In the genomic region with DNA sequence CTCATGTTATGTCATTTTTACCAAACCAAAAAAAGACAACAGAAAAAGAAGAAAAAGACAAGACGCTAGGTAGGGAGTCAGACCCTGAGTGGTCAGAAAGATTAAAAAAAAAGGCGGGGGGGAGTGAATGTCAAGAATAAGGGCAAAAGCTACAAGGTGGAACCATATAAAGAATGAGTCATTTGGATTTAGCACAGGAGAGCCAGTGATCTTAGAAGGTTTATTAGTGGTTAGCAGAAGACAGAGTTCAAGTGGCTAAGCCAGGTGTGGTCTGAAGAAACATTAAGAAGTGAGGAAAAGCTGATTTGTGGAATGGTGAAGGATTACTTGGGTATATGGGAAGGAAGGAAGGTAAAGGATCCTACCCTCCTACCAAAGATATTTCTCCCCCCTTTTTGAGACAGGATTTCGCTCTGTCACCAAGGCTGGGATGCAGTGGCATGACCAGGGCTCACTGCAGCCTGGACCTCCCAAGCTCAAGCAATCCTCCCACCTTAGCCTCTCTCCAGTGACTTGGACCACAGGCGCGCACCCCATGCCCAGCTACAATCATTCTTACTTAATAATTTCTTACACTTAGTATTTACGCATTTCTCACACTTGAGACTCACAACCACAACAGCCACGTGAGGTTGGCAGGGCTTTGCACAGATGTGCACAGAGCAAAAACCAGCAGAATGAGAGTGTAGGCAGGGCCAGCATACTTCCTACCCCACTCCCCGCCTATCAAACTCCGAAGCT, we compare ENCODE assay signal across 1 cellular context.
TF ChIP-seq lines count a peak whose summit lies in the region.

No MANE protein-coding gene starts in this region.

TF ChIP-seq in WTC11, 78 proteins besides CTCF, POLR2A, EP300 and RAD21:
- no peak for TF ChIP-seq JUN (CRISPR knock-in tag; IDR thresholded peaks at IDR 0.05)
- TF ChIP-seq ZNF671 (CRISPR knock-in tag; IDR thresholded peaks at IDR 0.05) = no peak
- no peak for TF ChIP-seq EMX1 (CRISPR knock-in tag; IDR thresholded peaks at IDR 0.05)
- TF ChIP-seq, protein P1, sequence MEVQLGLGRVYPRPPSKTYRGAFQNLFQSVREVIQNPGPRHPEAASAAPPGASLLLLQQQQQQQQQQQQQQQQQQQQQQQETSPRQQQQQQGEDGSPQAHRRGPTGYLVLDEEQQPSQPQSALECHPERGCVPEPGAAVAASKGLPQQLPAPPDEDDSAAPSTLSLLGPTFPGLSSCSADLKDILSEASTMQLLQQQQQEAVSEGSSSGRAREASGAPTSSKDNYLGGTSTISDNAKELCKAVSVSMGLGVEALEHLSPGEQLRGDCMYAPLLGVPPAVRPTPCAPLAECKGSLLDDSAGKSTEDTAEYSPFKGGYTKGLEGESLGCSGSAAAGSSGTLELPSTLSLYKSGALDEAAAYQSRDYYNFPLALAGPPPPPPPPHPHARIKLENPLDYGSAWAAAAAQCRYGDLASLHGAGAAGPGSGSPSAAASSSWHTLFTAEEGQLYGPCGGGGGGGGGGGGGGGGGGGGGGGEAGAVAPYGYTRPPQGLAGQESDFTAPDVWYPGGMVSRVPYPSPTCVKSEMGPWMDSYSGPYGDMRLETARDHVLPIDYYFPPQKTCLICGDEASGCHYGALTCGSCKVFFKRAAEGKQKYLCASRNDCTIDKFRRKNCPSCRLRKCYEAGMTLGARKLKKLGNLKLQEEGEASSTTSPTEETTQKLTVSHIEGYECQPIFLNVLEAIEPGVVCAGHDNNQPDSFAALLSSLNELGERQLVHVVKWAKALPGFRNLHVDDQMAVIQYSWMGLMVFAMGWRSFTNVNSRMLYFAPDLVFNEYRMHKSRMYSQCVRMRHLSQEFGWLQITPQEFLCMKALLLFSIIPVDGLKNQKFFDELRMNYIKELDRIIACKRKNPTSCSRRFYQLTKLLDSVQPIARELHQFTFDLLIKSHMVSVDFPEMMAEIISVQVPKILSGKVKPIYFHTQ (CRISPR knock-in tag; IDR thresholded peaks at IDR 0.05) = no peak
- TF ChIP-seq ZNF416 (CRISPR knock-in tag; IDR thresholded peaks at IDR 0.05) = no peak
- no peak for TF ChIP-seq SP1 (CRISPR knock-in tag; conservative IDR thresholded peaks at IDR 0.05)
- TF ChIP-seq, protein P2, sequence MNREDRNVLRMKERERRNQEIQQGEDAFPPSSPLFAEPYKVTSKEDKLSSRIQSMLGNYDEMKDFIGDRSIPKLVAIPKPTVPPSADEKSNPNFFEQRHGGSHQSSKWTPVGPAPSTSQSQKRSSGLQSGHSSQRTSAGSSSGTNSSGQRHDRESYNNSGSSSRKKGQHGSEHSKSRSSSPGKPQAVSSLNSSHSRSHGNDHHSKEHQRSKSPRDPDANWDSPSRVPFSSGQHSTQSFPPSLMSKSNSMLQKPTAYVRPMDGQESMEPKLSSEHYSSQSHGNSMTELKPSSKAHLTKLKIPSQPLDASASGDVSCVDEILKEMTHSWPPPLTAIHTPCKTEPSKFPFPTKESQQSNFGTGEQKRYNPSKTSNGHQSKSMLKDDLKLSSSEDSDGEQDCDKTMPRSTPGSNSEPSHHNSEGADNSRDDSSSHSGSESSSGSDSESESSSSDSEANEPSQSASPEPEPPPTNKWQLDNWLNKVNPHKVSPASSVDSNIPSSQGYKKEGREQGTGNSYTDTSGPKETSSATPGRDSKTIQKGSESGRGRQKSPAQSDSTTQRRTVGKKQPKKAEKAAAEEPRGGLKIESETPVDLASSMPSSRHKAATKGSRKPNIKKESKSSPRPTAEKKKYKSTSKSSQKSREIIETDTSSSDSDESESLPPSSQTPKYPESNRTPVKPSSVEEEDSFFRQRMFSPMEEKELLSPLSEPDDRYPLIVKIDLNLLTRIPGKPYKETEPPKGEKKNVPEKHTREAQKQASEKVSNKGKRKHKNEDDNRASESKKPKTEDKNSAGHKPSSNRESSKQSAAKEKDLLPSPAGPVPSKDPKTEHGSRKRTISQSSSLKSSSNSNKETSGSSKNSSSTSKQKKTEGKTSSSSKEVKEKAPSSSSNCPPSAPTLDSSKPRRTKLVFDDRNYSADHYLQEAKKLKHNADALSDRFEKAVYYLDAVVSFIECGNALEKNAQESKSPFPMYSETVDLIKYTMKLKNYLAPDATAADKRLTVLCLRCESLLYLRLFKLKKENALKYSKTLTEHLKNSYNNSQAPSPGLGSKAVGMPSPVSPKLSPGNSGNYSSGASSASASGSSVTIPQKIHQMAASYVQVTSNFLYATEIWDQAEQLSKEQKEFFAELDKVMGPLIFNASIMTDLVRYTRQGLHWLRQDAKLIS (CRISPR knock-in tag; IDR thresholded peaks at IDR 0.05; ENCODE audit: borderline replicate concordance) = no peak
- TF ChIP-seq, protein P3, sequence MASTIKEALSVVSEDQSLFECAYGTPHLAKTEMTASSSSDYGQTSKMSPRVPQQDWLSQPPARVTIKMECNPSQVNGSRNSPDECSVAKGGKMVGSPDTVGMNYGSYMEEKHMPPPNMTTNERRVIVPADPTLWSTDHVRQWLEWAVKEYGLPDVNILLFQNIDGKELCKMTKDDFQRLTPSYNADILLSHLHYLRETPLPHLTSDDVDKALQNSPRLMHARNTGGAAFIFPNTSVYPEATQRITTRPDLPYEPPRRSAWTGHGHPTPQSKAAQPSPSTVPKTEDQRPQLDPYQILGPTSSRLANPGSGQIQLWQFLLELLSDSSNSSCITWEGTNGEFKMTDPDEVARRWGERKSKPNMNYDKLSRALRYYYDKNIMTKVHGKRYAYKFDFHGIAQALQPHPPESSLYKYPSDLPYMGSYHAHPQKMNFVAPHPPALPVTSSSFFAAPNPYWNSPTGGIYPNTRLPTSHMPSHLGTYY (CRISPR knock-in tag; IDR thresholded peaks at IDR 0.05) = no peak
- TF ChIP-seq, protein P4, sequence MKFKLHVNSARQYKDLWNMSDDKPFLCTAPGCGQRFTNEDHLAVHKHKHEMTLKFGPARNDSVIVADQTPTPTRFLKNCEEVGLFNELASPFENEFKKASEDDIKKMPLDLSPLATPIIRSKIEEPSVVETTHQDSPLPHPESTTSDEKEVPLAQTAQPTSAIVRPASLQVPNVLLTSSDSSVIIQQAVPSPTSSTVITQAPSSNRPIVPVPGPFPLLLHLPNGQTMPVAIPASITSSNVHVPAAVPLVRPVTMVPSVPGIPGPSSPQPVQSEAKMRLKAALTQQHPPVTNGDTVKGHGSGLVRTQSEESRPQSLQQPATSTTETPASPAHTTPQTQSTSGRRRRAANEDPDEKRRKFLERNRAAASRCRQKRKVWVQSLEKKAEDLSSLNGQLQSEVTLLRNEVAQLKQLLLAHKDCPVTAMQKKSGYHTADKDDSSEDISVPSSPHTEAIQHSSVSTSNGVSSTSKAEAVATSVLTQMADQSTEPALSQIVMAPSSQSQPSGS (CRISPR knock-in tag; IDR thresholded peaks at IDR 0.05; ENCODE audit: borderline replicate concordance, low read depth) = no peak
- TF ChIP-seq, protein P5, sequence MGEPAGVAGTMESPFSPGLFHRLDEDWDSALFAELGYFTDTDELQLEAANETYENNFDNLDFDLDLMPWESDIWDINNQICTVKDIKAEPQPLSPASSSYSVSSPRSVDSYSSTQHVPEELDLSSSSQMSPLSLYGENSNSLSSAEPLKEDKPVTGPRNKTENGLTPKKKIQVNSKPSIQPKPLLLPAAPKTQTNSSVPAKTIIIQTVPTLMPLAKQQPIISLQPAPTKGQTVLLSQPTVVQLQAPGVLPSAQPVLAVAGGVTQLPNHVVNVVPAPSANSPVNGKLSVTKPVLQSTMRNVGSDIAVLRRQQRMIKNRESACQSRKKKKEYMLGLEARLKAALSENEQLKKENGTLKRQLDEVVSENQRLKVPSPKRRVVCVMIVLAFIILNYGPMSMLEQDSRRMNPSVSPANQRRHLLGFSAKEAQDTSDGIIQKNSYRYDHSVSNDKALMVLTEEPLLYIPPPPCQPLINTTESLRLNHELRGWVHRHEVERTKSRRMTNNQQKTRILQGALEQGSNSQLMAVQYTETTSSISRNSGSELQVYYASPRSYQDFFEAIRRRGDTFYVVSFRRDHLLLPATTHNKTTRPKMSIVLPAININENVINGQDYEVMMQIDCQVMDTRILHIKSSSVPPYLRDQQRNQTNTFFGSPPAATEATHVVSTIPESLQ (CRISPR knock-in tag; IDR thresholded peaks at IDR 0.05) = no peak
- TF ChIP-seq NFATC4 (CRISPR knock-in tag; IDR thresholded peaks at IDR 0.05) = no peak
- TF ChIP-seq, protein P6, sequence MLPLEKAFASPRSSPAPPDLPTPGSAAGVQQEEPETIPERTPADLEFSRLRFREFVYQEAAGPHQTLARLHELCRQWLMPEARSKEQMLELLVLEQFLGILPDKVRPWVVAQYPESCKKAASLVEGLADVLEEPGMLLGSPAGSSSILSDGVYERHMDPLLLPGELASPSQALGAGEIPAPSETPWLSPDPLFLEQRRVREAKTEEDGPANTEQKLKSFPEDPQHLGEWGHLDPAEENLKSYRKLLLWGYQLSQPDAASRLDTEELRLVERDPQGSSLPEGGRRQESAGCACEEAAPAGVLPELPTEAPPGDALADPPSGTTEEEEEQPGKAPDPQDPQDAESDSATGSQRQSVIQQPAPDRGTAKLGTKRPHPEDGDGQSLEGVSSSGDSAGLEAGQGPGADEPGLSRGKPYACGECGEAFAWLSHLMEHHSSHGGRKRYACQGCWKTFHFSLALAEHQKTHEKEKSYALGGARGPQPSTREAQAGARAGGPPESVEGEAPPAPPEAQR (CRISPR knock-in tag; IDR thresholded peaks at IDR 0.05) = no peak
- TF ChIP-seq, protein P7, sequence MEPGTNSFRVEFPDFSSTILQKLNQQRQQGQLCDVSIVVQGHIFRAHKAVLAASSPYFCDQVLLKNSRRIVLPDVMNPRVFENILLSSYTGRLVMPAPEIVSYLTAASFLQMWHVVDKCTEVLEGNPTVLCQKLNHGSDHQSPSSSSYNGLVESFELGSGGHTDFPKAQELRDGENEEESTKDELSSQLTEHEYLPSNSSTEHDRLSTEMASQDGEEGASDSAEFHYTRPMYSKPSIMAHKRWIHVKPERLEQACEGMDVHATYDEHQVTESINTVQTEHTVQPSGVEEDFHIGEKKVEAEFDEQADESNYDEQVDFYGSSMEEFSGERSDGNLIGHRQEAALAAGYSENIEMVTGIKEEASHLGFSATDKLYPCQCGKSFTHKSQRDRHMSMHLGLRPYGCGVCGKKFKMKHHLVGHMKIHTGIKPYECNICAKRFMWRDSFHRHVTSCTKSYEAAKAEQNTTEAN (CRISPR knock-in tag; IDR thresholded peaks at IDR 0.05) = no peak
- TF ChIP-seq NFYB (CRISPR knock-in tag; conservative IDR thresholded peaks at IDR 0.05; ENCODE audit: low read depth) = no peak
- no peak for TF ChIP-seq RORB (CRISPR knock-in tag; IDR thresholded peaks at IDR 0.05)
- no peak for TF ChIP-seq CREM (CRISPR knock-in tag; IDR thresholded peaks at IDR 0.05)
- no peak for TF ChIP-seq MXD4 (CRISPR knock-in tag; IDR thresholded peaks at IDR 0.05; ENCODE audit: borderline replicate concordance)
- no peak for TF ChIP-seq ZNF423 (CRISPR knock-in tag; IDR thresholded peaks at IDR 0.05)
- TF ChIP-seq, protein P8, sequence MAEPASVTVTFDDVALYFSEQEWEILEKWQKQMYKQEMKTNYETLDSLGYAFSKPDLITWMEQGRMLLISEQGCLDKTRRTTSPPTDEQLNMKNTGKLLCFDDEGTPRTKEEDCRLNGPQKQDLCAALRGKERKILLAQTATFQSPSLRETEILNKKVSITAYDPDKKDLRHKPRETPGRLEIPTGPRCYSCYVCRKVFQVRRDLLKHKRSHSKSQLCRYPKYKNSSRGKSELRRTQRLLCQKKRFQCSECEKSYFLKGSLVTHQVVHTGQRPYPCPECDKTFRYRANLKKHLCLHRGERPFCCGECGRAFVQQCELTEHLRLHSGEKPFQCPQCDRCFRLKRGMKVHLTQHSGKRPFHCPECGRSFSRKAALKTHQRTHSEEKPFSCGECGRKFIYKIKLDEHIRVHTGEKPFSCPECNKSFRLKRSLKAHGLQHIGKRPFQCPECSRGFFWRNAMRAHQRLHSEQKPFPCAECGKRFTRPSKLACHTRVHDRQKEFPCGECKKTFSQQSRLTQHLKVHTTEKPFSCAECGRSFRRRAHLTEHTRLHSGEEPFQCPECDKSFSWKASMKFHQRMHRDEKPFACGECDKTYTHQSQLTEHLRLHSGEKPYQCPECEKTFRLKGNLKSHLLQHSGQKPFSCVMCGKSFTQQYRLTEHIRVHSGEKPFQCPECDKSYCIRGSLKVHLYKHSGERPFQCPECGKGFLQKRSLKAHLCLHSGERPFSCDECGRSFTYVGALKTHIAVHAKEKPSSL (CRISPR knock-in tag; conservative IDR thresholded peaks at IDR 0.05) = no peak
- TF ChIP-seq NR2C2 (CRISPR knock-in tag; IDR thresholded peaks at IDR 0.05) = no peak
TF ChIP-seq in WTC11: peak in this region for 0.
